1 cellular context compared by ENCODE assay signal in genomic region chr2:148653437-148653836, GRCh38.
TF ChIP-seq lines count a peak whose summit lies in the region.

No MANE protein-coding gene starts in this region.

TF ChIP-seq in IMR-90, 13 proteins besides CTCF, POLR2A, EP300 and RAD21:
- TF ChIP-seq SMC3 (IDR thresholded peaks at IDR 0.05; ENCODE audit: low read depth, low read length) (no peak), CEBPB (IDR thresholded peaks at IDR 0.05; ENCODE audit: low read depth, low read length) (no peak), RFX5 (IDR thresholded peaks at IDR 0.05; ENCODE audit: low read depth, low read length) (no peak), RCOR1 (IDR thresholded peaks at IDR 0.05; ENCODE audit: insufficient replicate concordance, low read length) (no peak), CHD1 (IDR thresholded peaks at IDR 0.05; ENCODE audit: low read depth, low read length) (no peak), MXI1 (IDR thresholded peaks at IDR 0.05; ENCODE audit: borderline replicate concordance, low read depth, low read length) (no peak), NFE2L2 (IDR thresholded peaks at IDR 0.05; ENCODE audit: low read depth, low read length) (no peak), MAZ (IDR thresholded peaks at IDR 0.05; ENCODE audit: borderline replicate concordance, low read depth, low read length) (no peak)
